ENCODE assay signal across 16 cellular contexts in the genomic region with DNA sequence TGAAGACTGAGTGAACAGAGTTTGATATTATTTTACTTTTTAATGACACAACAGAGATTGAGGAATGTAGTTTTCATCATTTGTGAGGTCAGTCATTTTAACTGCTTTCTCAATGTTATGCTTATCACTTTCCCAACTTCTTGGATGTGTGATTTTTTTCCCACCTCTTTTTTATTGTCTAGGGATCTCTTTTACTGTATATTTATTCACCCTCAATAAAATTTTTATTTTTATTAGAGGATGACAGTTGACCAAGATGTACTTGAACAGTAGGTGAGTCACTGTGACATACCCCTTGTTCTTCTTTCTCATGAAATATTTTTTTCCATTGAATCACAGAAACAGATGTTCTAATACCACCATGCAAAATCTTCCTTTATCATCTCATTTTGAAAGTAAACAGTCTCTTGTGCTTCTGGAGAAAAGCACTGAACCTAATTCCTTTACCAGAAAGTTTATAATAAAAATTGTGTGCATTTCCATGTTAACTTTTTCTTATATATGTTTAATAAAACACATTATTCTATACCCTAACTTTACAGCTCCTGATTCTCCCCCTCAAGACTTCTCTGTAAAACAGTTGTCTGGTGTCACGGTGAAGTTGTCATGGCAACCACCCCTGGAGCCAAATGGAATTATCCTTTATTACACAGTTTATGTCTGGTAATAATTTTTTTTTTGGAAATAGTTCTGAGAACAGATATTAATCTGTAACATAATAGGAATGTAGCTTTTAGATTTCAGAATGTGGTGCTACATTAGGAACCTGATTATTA.
DNase-seq lines count a peak whose midpoint lies in the region; ATAC-seq and TF ChIP-seq lines count a peak whose summit lies in the region.
"Had no signal": no experiment of that assay in that cellular context is flagged by ENCODE, and none has a peak within 500 bp of the region (broad histone marks: within the 10 kb centered on the region; RNA-seq: fewer than 3 reads in every experiment).

No MANE protein-coding gene starts in this region.

- in situ Hi-C loops in brain microvascular endothelial cell (cut with HindIII; ENCODE audit: low pct_ligation_motif_present, low sequenced_read_pairs), result no loop called here

- TF ChIP-seq CTCF in BE2C (IDR thresholded peaks at IDR 0.05; ENCODE audit: low read depth, low read length) (no peak), brain microvascular endothelial cell (IDR thresholded peaks at IDR 0.05; ENCODE audit: low read depth, low read length, missing control alignments) (no peak)

- H3K27me3 ChIP-seq in BE2C, result no peaks in the 10 kb centered on the region
- no peaks in the 10 kb centered on the region for H3K27me3 ChIP-seq in brain microvascular endothelial cell (replicated peaks)
- H3K27me3 ChIP-seq: heart left ventricle had no signal

- H3K4me1 ChIP-seq in BE2C, result no peaks in the 10 kb centered on the region
- H3K4me1 ChIP-seq: Caco-2, heart left ventricle, left ventricle myocardium inferior had no signal

- no peak for ATAC-seq in GM19328 (IDR thresholded peaks at IDR 0.05; ENCODE audit: unreplicated experiment)
- no peak for ATAC-seq in GM18858 (IDR thresholded peaks at IDR 0.05; ENCODE audit: unreplicated experiment)
- ATAC-seq: heart left ventricle had no signal

- no peak overlapping the region for H3K4me3 ChIP-seq in BE2C (ENCODE audit: low read depth, low read length)
- H3K4me3 ChIP-seq in brain microvascular endothelial cell (ENCODE audit: low read depth, low read length), result no peak overlapping the region
- H3K4me3 ChIP-seq: heart left ventricle, left ventricle myocardium inferior had no signal

- no peaks in the 10 kb centered on the region for H3K9me3 ChIP-seq in BE2C
- H3K9me3 ChIP-seq: Caco-2, heart left ventricle, left ventricle myocardium inferior had no signal

- DNase-seq in BE2C, result peak; percentile 19
- peak; percentile 97 for DNase-seq in LHCN-M2 (ENCODE audit: low read depth)
- peak; percentile 68 for DNase-seq in brain microvascular endothelial cell
- DNase-seq in myocyte (ENCODE audit: low read depth), result peak; percentile 73
- DNase-seq in T-helper 1 cell, result no peak
- DNase-seq in activated T-cell treated with anti-CD3 and anti-CD28 coated beads, Interleukin-2, amount 50 U/mL, for 48 hours, result no peak
- DNase-seq: activated B cell treated with CpG ODN at 0.5 μM for 24 hours; amniotic stem cell; Caco-2; heart left ventricle; left ventricle myocardium inferior; NCI-H526; SIG-M5; stimulated activated CD4-positive, alpha-beta T cell treated with anti-CD3 and anti-CD28 coated beads, Interleukin-12 subunit alpha, Interleukin-12 subunit beta, amount 100 ng/mL, for 4 hours had no signal

- H3K36me3 ChIP-seq in BE2C, result no peaks in the 10 kb centered on the region
- H3K36me3 ChIP-seq in brain microvascular endothelial cell (replicated peaks), result no peaks in the 10 kb centered on the region
- H3K36me3 ChIP-seq: heart left ventricle, left ventricle myocardium inferior had no signal

- peak overlapping the region; percentile 81 for H3K27ac ChIP-seq in brain microvascular endothelial cell
- H3K27ac ChIP-seq: heart left ventricle, left ventricle myocardium inferior had no signal

Comparison
In these comparisons a context has a peak if more than half of its experiments do, and no peak if none do; other contexts are left out.
1. DNase-seq: peak in BE2C (single experiment), LHCN-M2 (single experiment), brain microvascular endothelial cell (single experiment) and myocyte (single experiment); none in T-helper 1 cell (0 of 5) and activated T-cell treated with anti-CD3 and anti-CD28 coated beads, Interleukin-2, amount 50 U/mL, for 48 hours (0 of 2).